Comparison of ENCODE assay signal across 27 cellular contexts in genomic region chr3:66314455-66314854, GRCh38.
"Had no signal": no experiment of that assay in that cellular context is flagged by ENCODE, and none has a peak within 500 bp of the region (broad histone marks: within the 10 kb centered on the region; RNA-seq: fewer than 3 reads in every experiment).

No MANE protein-coding gene starts in this region.

- H3K36me3 ChIP-seq: lower lobe of right lung, neural progenitor cell, neutrophil, right lobe of liver, suprapubic skin, thoracic aorta, upper lobe of right lung had no signal

- H3K4me1 ChIP-seq: lower lobe of right lung, neural progenitor cell, parathyroid adenoma, psoas muscle, right lobe of liver, suprapubic skin, tibial artery, upper lobe of right lung had no signal

- H3K36me3 Mint-ChIP-seq: neural progenitor cell had no signal

- H3K27me3 ChIP-seq: neural progenitor cell, neutrophil, right lobe of liver, suprapubic skin, tibial artery, upper lobe of right lung had no signal

- H2AFZ ChIP-seq: neural progenitor cell, parathyroid adenoma had no signal

- H3K4me3 ChIP-seq: lower lobe of right lung, neural progenitor cell, psoas muscle, right lobe of liver, skin epidermis, suprapubic skin, thoracic aorta, tibial artery, upper lobe of right lung had no signal

- H3K9me3 ChIP-seq: neutrophil, psoas muscle, right lobe of liver, suprapubic skin, thoracic aorta had no signal

- H3K4me1 Mint-ChIP-seq: nephron, neural progenitor cell had no signal

- H3K27ac Mint-ChIP-seq: nephron; neural progenitor cell; stimulated activated naive CD8-positive, alpha-beta T cell treated with anti-CD3 and anti-CD28 coated beads, Interleukin-15, Interleukin-2, amounts not matched to agents 100 ng/mL and 50 ng/mL, for 24 hours had no signal

- ATAC-seq: left cardiac atrium; left lobe of liver; lower lobe of right lung; naive thymus-derived CD8-positive, alpha-beta T cell; psoas muscle; right lobe of liver; upper lobe of right lung had no signal

- H3K27me3 Mint-ChIP-seq: naive thymus-derived CD8-positive, alpha-beta T cell; stimulated activated naive CD8-positive, alpha-beta T cell treated with anti-CD3 and anti-CD28 coated beads, Interleukin-15, Interleukin-2, amounts not matched to agents 100 ng/mL and 50 ng/mL, for 24 hours had no signal

- H3K9ac ChIP-seq: neural progenitor cell, parathyroid adenoma had no signal

- H3K27ac ChIP-seq: lower lobe of right lung, neural progenitor cell, neutrophil, parathyroid adenoma, psoas muscle, right lobe of liver, skin epidermis, suprapubic skin, thoracic aorta, tibial artery, upper lobe of right lung had no signal

- H3K4me2 ChIP-seq: neural progenitor cell had no signal

- DNase-seq: hippocampal formation; kidney glomerular epithelial cell; left cardiac atrium; lower lobe of right lung; mammary epithelial cell; mesenchymal stem cell; naive thymus-derived CD8-positive, alpha-beta T cell; occipital lobe; psoas muscle; right lobe of liver; stimulated activated CD4-positive, alpha-beta T cell treated with anti-CD3 and anti-CD28 coated beads, Interleukin-12 subunit alpha, Interleukin-12 subunit beta, amount 100 ng/mL, for 4 hours; stimulated activated CD4-positive, alpha-beta T cell treated with anti-CD3 and anti-CD28 coated beads, Interleukin-15, amount 100 ng/mL, for 24 hours; stimulated activated CD4-positive, alpha-beta T cell treated with anti-CD3 and anti-CD28 coated beads, Interleukin-2, amount 100 ng/mL, for 24 hours; stimulated activated CD4-positive, alpha-beta T cell treated with anti-CD3 and anti-CD28 coated beads, Interleukin-4, amount 100 ng/mL, for 1 hour; stimulated activated naive CD4-positive, alpha-beta T cell; tibial artery; trophoblast cell; upper lobe of right lung had no signal

- H3K4me3 Mint-ChIP-seq: naive thymus-derived CD8-positive, alpha-beta T cell; nephron; neural progenitor cell; stimulated activated naive CD8-positive, alpha-beta T cell treated with anti-CD3 and anti-CD28 coated beads, Interleukin-15, Interleukin-2, amounts not matched to agents 100 ng/mL and 50 ng/mL, for 24 hours had no signal
